20 cellular contexts compared by ENCODE assay signal in the genomic region with DNA sequence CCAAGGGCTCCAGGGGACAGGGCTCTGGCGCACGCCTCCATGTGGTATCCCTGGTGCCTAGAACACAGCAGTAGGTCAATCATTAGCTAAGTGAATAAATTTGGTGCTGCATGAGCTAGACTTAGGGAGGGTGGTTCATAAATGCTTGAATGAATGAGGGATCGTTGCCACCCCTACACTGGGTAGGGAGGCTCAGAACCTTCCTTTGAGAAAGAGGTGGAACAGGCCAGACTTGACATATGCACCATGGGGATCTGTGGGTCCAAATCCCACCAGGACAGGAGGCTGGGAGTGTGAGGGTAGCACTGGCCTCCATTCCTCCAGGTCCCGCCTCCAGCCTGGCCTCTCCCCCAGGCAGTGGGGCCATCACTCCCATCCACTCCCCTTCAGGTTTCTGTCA. TPM values are rescaled to one million over a fixed set of nuclear protein-coding genes. Genes with fewer than 3 reads are reported as not detected.
DNase-seq lines count a peak whose midpoint lies in the region; ATAC-seq and TF ChIP-seq lines count a peak whose summit lies in the region.
"Had no signal": no experiment of that assay in that cellular context is flagged by ENCODE, and none has a peak within 500 bp of the region (broad histone marks: within the 10 kb centered on the region; RNA-seq: fewer than 3 reads in every experiment).

No MANE protein-coding gene starts in this region.

- BruUV-seq in A673 (replicated peaks; lab: Mats Ljungman, UMichigan): no TSS peak

- no peak overlapping the region for H4K91ac ChIP-seq in H9 (ENCODE audit: insufficient read length, low read depth, low read length)

- H3K27me3 Mint-ChIP-seq in H9 (ENCODE audit: low read depth) (no peaks in the 10 kb centered on the region; the same call in none of the 2 replicates), progenitor cell of endocrine pancreas (no peaks in the 10 kb centered on the region)

- H3K27ac ChIP-seq in H9 (ENCODE audit: insufficient read length, low read depth, low read length) (no peak overlapping the region), WERI-Rb-1 (peak overlapping the region; percentile 78), gastroesophageal sphincter (peak overlapping the region in 3 of 4 donors; percentile 98 to 100 (median 99)), A673 (ENCODE audit: low read depth, low read length, poor library complexity, severe bottlenecking) (no peak overlapping the region)
- H3K27ac ChIP-seq: A549, SK-N-MC had no signal

- H3K4ac ChIP-seq in H9 (ENCODE audit: low read depth, low read length): no peak overlapping the region

- H3K9me3 ChIP-seq in H9 (ENCODE audit: control insufficient read depth, low read depth, low read length): no peaks in the 10 kb centered on the region
- no peaks in the 10 kb centered on the region for H3K9me3 ChIP-seq in WERI-Rb-1 (ENCODE audit: severe bottlenecking)
- no peaks in the 10 kb centered on the region for H3K9me3 ChIP-seq in gastroesophageal sphincter
- H3K9me3 ChIP-seq in A673 (ENCODE audit: low read depth, low read length, poor library complexity, severe bottlenecking): no peaks in the 10 kb centered on the region
- H3K9me3 ChIP-seq: A549 had no signal

- CTCF ChIA-PET in A673 (lab: Charles Lee): interaction anchor here (0.5 kb wide), 1 partner anchor 279 kb away, joined by 7 read pairs; no protein-coding TSS in a partner anchor

- H4K8ac ChIP-seq in H9 (replicated peaks; ENCODE audit: insufficient read length, low read depth, low read length): no peak overlapping the region

- no CpG with 5 or more reads among the region's 4 CpGs for WGBS in H9 (ENCODE audit: extremely low coverage, insufficient read length, low lambda C conversion rate)
- 100% methylated on average over 2 of the region's 4 CpGs; no CpG with 5 or more reads in 1 of the 2 donors for WGBS in gastroesophageal sphincter (ENCODE audit: low coverage in 1 of 2), 2 donors

- H2AFZ ChIP-seq in H9 (ENCODE audit: low read length): no peak overlapping the region

- no peak overlapping the region for H2AK5ac ChIP-seq in H9 (ENCODE audit: insufficient read length, low read length)

- no peak overlapping the region for H4K5ac ChIP-seq in H9 (ENCODE audit: insufficient read length, low read depth, low read length)

- no peak overlapping the region for H3K4me2 ChIP-seq in H9 (ENCODE audit: insufficient read depth, insufficient read length, low read length)
- H3K4me2 ChIP-seq: A549 had no signal

- H2BK20ac ChIP-seq in H9 (ENCODE audit: low read depth, low read length, poor library complexity, severe bottlenecking): no peak overlapping the region

- H3K27me3 ChIP-seq in H9 (ENCODE audit: insufficient read depth, low read length) (no peaks in the 10 kb centered on the region), WERI-Rb-1 (ENCODE audit: insufficient read depth, low read depth, severe bottlenecking) (no peaks in the 10 kb centered on the region), gastroesophageal sphincter (no peaks in the 10 kb centered on the region), A673 (replicated peaks; ENCODE audit: insufficient read depth, low read depth, low read length, poor library complexity) (no peaks in the 10 kb centered on the region)

- no peaks in the 10 kb centered on the region; a peak in 1 of 5 replicates for H3K9me3 Mint-ChIP-seq in H9
- no peaks in the 10 kb centered on the region for H3K9me3 Mint-ChIP-seq in progenitor cell of endocrine pancreas (ENCODE audit: low read depth)

- ATAC-seq in gastroesophageal sphincter: no peak
- no peak for ATAC-seq in GM18867 (IDR thresholded peaks at IDR 0.05; ENCODE audit: unreplicated experiment)
- ATAC-seq in GM18909 (IDR thresholded peaks at IDR 0.05; ENCODE audit: poor library complexity, unreplicated experiment): no peak
- ATAC-seq: A549, GM12878, PC-3 had no signal

- H2BK12ac ChIP-seq in H9 (ENCODE audit: insufficient read length, low read depth, low read length): no peak overlapping the region

- no peak for TF ChIP-seq EP300 in gastroesophageal sphincter (IDR thresholded peaks at IDR 0.05)

- POLR2A ChIA-PET in A673 (lab: Charles Lee; ENCODE audit: low non-redundant PET): no interaction called here

- no peak overlapping the region for H3K56ac ChIP-seq in H9 (ENCODE audit: insufficient read length, low read depth, low read length)

- peaks cover 30 to 33% of the 10 kb centered on the region in 2 experiments for H3K4me1 Mint-ChIP-seq in H9
- H3K4me1 Mint-ChIP-seq in progenitor cell of endocrine pancreas (ENCODE audit: low read depth): peaks cover 22% of the 10 kb centered on the region

- no peak overlapping the region for H3T11ph ChIP-seq in H9 (ENCODE audit: low read length)

- peaks cover 13% of the 10 kb centered on the region for H3K23me2 ChIP-seq in H9 (ENCODE audit: insufficient read length, low read depth, low read length, poor library complexity, severe bottlenecking)

- H3K23ac ChIP-seq in H9 (ENCODE audit: insufficient read length, low read depth, low read length): no peak overlapping the region

- no peak overlapping the region for H3K9ac ChIP-seq in H9 (ENCODE audit: extremely low read depth, insufficient read length, low read length)

- H3K4me3 ChIP-seq in WERI-Rb-1 (ENCODE audit: low read depth, low read length): no peak overlapping the region
- no peak overlapping the region for H3K4me3 ChIP-seq in gastroesophageal sphincter
- no peak overlapping the region for H3K4me3 ChIP-seq in A673 (ENCODE audit: low read depth, low read length, poor library complexity, severe bottlenecking)
- H3K4me3 ChIP-seq: A549, GM12878, SK-N-MC had no signal

- no peak overlapping the region for H3K18ac ChIP-seq in H9 (ENCODE audit: insufficient read length, low read depth, low read length)

- H3K14ac ChIP-seq in H9 (ENCODE audit: insufficient read depth, low read length): no peak overlapping the region

- H3K36me3 Mint-ChIP-seq in H9 (ENCODE audit: insufficient read depth in 1 of 3, low read depth in 3 of 3): peaks cover 7 to 39% (median 21%) of the 10 kb centered on the region in 3 experiments
- peaks cover 12% of the 10 kb centered on the region for H3K36me3 Mint-ChIP-seq in progenitor cell of endocrine pancreas (ENCODE audit: insufficient read depth)

- no peak overlapping the region for H2BK15ac ChIP-seq in H9 (ENCODE audit: low read depth, low read length)

- no peaks in the 10 kb centered on the region for H3K79me2 ChIP-seq in H9 (ENCODE audit: insufficient read depth, low read length)

- intact Hi-C loops in A673 (cut with micrococcal nuclease; ENCODE audit: unreplicated experiment): no loop called here

- H3K4me3 Mint-ChIP-seq in H9 (no peak overlapping the region; a peak in 1 of 5 replicates), progenitor cell of endocrine pancreas (ENCODE audit: low read depth) (no peak overlapping the region)

- H2BK120ac ChIP-seq in H9 (ENCODE audit: low read depth, low read length, poor library complexity, severe bottlenecking): no peak overlapping the region

- no peaks in the 10 kb centered on the region for H4K20me1 ChIP-seq in H9 (ENCODE audit: control insufficient read depth, insufficient read depth, insufficient read length)

- peak overlapping the region; percentile 34 to 84 (median 50); a peak in 4 of 7 replicates for H3K27ac Mint-ChIP-seq in H9
- H3K27ac Mint-ChIP-seq in progenitor cell of endocrine pancreas: peak overlapping the region; percentile 74

- no peak overlapping the region for H2BK5ac ChIP-seq in H9 (ENCODE audit: insufficient read length, low read length)

- DNase-seq in H9 (no peak), WERI-Rb-1 (no peak), progenitor cell of endocrine pancreas (ENCODE audit: low spot score, unreplicated experiment) (no peak), A673 (ENCODE audit: low spot score) (no peak), activated gamma-delta T cell treated with Interleukin-2 at 50 U/mL for 16 hours (no peak)
- DNase-seq: C1 segment of cervical spinal cord, GDM1, GOT3, NCI-H1417, NCI-H2029 treated with DMSO at 0.1 percent for 48 hours, NCI-H2171 treated with DMSO at 0.1 percent for 48 hours, NCI-H446 treated with DMSO at 0.1 percent for 48 hours, PC-3 had no signal

- TF ChIP-seq POLR2A in gastroesophageal sphincter (IDR thresholded peaks at IDR 0.05): no peak

- H3K79me1 ChIP-seq in H9 (ENCODE audit: insufficient read depth, low read depth, low read length, poor library complexity, severe bottlenecking): no peaks in the 10 kb centered on the region

- peaks cover 11% of the 10 kb centered on the region; the same call in 1 of the 2 replicates for H3K4me1 ChIP-seq in H9 (ENCODE audit: insufficient read depth, low read length)
- H3K4me1 ChIP-seq in gastroesophageal sphincter: peaks cover 3 to 73% (median 26%) of the 10 kb centered on the region in 3 donors
- peaks cover 18% of the 10 kb centered on the region for H3K4me1 ChIP-seq in A673 (ENCODE audit: insufficient read depth, low read length, poor library complexity, severe bottlenecking)

- TF ChIP-seq CTCF in H9 (conservative IDR thresholded peaks at IDR 0.05) (no peak), WERI-Rb-1 (IDR thresholded peaks at IDR 0.05; ENCODE audit: low read depth, low read length) (no peak), gastroesophageal sphincter (IDR thresholded peaks at IDR 0.05) (no peak), progenitor cell of endocrine pancreas (IDR thresholded peaks at IDR 0.05; ENCODE audit: unreplicated experiment) (no peak), A673 (conservative IDR thresholded peaks at IDR 0.05; ENCODE audit: low read depth, low read length) (no peak)

- H3K36me3 ChIP-seq in WERI-Rb-1: peaks cover 64% of the 10 kb centered on the region
- H3K36me3 ChIP-seq in gastroesophageal sphincter: peaks cover 0 to 61% of the 10 kb centered on the region in 2 donors
- H3K36me3 ChIP-seq in A673 (ENCODE audit: insufficient read depth, low read length, poor library complexity, severe bottlenecking): no peaks in the 10 kb centered on the region

RNA-seq across cellular contexts. Expression of gene TEAD3, which starts 13.8 kb away (rescaled TPM):
- total RNA-seq in H9 (2021): 24.3 and 27.0 TPM in 2 replicates
- 100 to 1,000 TPM in 1 of 4 donors, 10 to 100 TPM in 3; 58.3 to 122 (median 72.5) TPM for total RNA-seq in gastroesophageal sphincter
- 42.5 and 43.4 TPM in 2 replicates for total RNA-seq in progenitor cell of endocrine pancreas
- total RNA-seq in A673 (2021): 10.3 and 17.0 TPM in 2 replicates

RNA-seq across cellular contexts. Expression of gene RPL10A, which starts 14.9 kb away (rescaled TPM):
- total RNA-seq in H9 (2021) (1,826 and 1,830 TPM in 2 replicates), gastroesophageal sphincter (1,000 to 10,000 TPM in 3 of 4 donors, 100 to 1,000 TPM in 1; 870 to 1,936 (median 1,411) TPM), progenitor cell of endocrine pancreas (1,416 and 1,451 TPM in 2 replicates), A673 (2021) (1,064 and 1,085 TPM in 2 replicates)

RNA-seq across cellular contexts. Expression of gene TULP1, which starts 29.6 kb away (rescaled TPM):
- 0.29 TPM in 1 of 2 replicates, not detected in the other for total RNA-seq in H9 (2021)
- under 1 TPM in 1 of 4 donors, not detected in 3; 0.89 TPM for total RNA-seq in gastroesophageal sphincter
- total RNA-seq in progenitor cell of endocrine pancreas: 0.22 TPM in 2 replicates
- 0.66 TPM in 1 of 2 replicates, not detected in the other for total RNA-seq in A673 (2021)
- total RNA-seq: GM12878, LHCN-M2, PC-3 had no signal

RNA-seq across cellular contexts. Expression of gene FANCE, which starts 30.9 kb away (rescaled TPM):
- total RNA-seq in H9 (2021) (8.4 and 10.9 TPM in 2 replicates), gastroesophageal sphincter (1 to 10 TPM; 2.6 to 5.0 (median 3.8) TPM), progenitor cell of endocrine pancreas (9.3 and 10.6 TPM in 2 replicates), A673 (2021) (19.2 and 23.4 TPM in 2 replicates)

Comparison
In these comparisons a context has a peak if more than half of its experiments do, and no peak if none do; other contexts are left out.
1. H3K27ac ChIP-seq: peak in WERI-Rb-1 (single experiment) and gastroesophageal sphincter (3 of 4); none in H9 (single experiment) and A673 (single experiment).